ENCODE assay signal across 6 cellular contexts in genomic region chr20:63538204-63539091, GRCh38. TPM values are rescaled to one million over a fixed set of nuclear protein-coding genes. Genes with fewer than 3 reads are reported as not detected.
DNase-seq lines count a peak whose midpoint lies in the region; ATAC-seq lines count a peak whose summit lies in the region.

No MANE protein-coding gene starts in this region.

- DNase-seq in activated T-cell treated with anti-CD3 and anti-CD28 coated beads, Interleukin-2, amount 50 U/mL, for 24 hours, result no peak
- no peak for DNase-seq in activated T-cell treated with anti-CD3 and anti-CD28 coated beads, Interleukin-2, amount 50 U/mL, for 48 hours
- DNase-seq in activated T-helper 1 cell treated with anti-CD3 and anti-CD28 coated beads, Interleukin-12 subunit alpha, Interleukin-12 subunit beta, Interleukin-2, Interleukin-4 antibody, amounts not matched to agents 30 ng/mL and 10 ng/mL and 1 ng/mL, durations not matched to agents 14 hours and 24 hours and 36 hours (ENCODE audit: low spot score), result peak; percentile 28
- no peak for DNase-seq in mesendoderm

- H2BK120ac ChIP-seq in mesendoderm (ENCODE audit: low read depth, low read length), result no peak overlapping the region

- peak overlapping the region; percentile 84 for H3K27ac Mint-ChIP-seq in activated T-cell treated with anti-CD3 and anti-CD28 coated beads, Interleukin-2, amount 50 U/mL, for 24 hours
- peak overlapping the region; percentile 90 for H3K27ac Mint-ChIP-seq in activated T-helper 1 cell treated with anti-CD3 and anti-CD28 coated beads, Interleukin-12 subunit alpha, Interleukin-12 subunit beta, Interleukin-2, Interleukin-4 antibody, amounts not matched to agents 30 ng/mL and 10 ng/mL and 1 ng/mL, durations not matched to agents 14 hours and 24 hours and 36 hours

- WGBS in mesendoderm (ENCODE audit: extremely low coverage, insufficient coverage, low lambda C conversion rate), result no CpG with 5 or more reads among the region's 27 CpGs

- H3K4ac ChIP-seq in mesendoderm (ENCODE audit: low read depth, low read length), result no peak overlapping the region

- no peaks in the 10 kb centered on the region for H3K27me3 Mint-ChIP-seq in activated T-cell treated with anti-CD3 and anti-CD28 coated beads, Interleukin-2, amount 50 U/mL, for 24 hours
- no peaks in the 10 kb centered on the region for H3K27me3 Mint-ChIP-seq in activated T-helper 1 cell treated with anti-CD3 and anti-CD28 coated beads, Interleukin-12 subunit alpha, Interleukin-12 subunit beta, Interleukin-2, Interleukin-4 antibody, amounts not matched to agents 30 ng/mL and 10 ng/mL and 1 ng/mL, durations not matched to agents 14 hours and 24 hours and 36 hours (ENCODE audit: insufficient read depth)

- H3K79me2 ChIP-seq in mesendoderm (ENCODE audit: control insufficient read depth, insufficient read depth, low read length), result no peaks in the 10 kb centered on the region

- no peak overlapping the region for H4K5ac ChIP-seq in mesendoderm (ENCODE audit: low read length)

- peaks cover 19% of the 10 kb centered on the region for H3K4me1 Mint-ChIP-seq in activated T-cell treated with anti-CD3 and anti-CD28 coated beads, Interleukin-2, amount 50 U/mL, for 24 hours (ENCODE audit: low read depth)
- H3K4me1 Mint-ChIP-seq in activated T-helper 1 cell treated with anti-CD3 and anti-CD28 coated beads, Interleukin-12 subunit alpha, Interleukin-12 subunit beta, Interleukin-2, Interleukin-4 antibody, amounts not matched to agents 30 ng/mL and 10 ng/mL and 1 ng/mL, durations not matched to agents 14 hours and 24 hours and 36 hours (ENCODE audit: low read depth), result no peaks in the 10 kb centered on the region

- H2BK5ac ChIP-seq in mesendoderm (ENCODE audit: low read length), result no peak overlapping the region

- no peaks in the 10 kb centered on the region for H3K36me3 Mint-ChIP-seq in activated T-cell treated with anti-CD3 and anti-CD28 coated beads, Interleukin-2, amount 50 U/mL, for 24 hours (ENCODE audit: low read depth)
- no peaks in the 10 kb centered on the region for H3K36me3 Mint-ChIP-seq in activated T-helper 1 cell treated with anti-CD3 and anti-CD28 coated beads, Interleukin-12 subunit alpha, Interleukin-12 subunit beta, Interleukin-2, Interleukin-4 antibody, amounts not matched to agents 30 ng/mL and 10 ng/mL and 1 ng/mL, durations not matched to agents 14 hours and 24 hours and 36 hours (ENCODE audit: low read depth)

- no peaks in the 10 kb centered on the region for H3K27me3 ChIP-seq in mesendoderm (ENCODE audit: insufficient read depth, low read length, poor library complexity)

- H2BK15ac ChIP-seq in mesendoderm (replicated peaks; ENCODE audit: low read depth), result no peak overlapping the region

- no peak overlapping the region for H3K4me3 ChIP-seq in mesendoderm (ENCODE audit: low read length)

- H3K27ac ChIP-seq in mesendoderm (ENCODE audit: low read depth, low read length), result no peak overlapping the region

- H3K23ac ChIP-seq in mesendoderm (ENCODE audit: low read length), result no peak overlapping the region

- H3K79me1 ChIP-seq in mesendoderm (ENCODE audit: low read length), result no peaks in the 10 kb centered on the region

- no peak overlapping the region for H3K18ac ChIP-seq in mesendoderm (ENCODE audit: low read length)

- peak overlapping the region; percentile 50 for H3K4me3 Mint-ChIP-seq in activated T-cell treated with anti-CD3 and anti-CD28 coated beads, Interleukin-2, amount 50 U/mL, for 24 hours
- no peak overlapping the region for H3K4me3 Mint-ChIP-seq in activated T-helper 1 cell treated with anti-CD3 and anti-CD28 coated beads, Interleukin-12 subunit alpha, Interleukin-12 subunit beta, Interleukin-2, Interleukin-4 antibody, amounts not matched to agents 30 ng/mL and 10 ng/mL and 1 ng/mL, durations not matched to agents 14 hours and 24 hours and 36 hours

- intact Hi-C loops in activated T-helper 1 cell treated with anti-CD3 and anti-CD28 coated beads, Interleukin-12 subunit alpha, Interleukin-12 subunit beta, Interleukin-2, Interleukin-4 antibody, amounts not matched to agents 30 ng/mL and 10 ng/mL and 1 ng/mL, durations not matched to agents 14 hours and 24 hours and 36 hours (cut with micrococcal nuclease), result loop anchor here (1.0 to 5.0 kb wide), 7 partner anchors 120 to 582 kb away; partner anchors contain the start of genes LIME1, RTEL1 and SLC2A4RG

- no peak overlapping the region for H2AK5ac ChIP-seq in mesendoderm (ENCODE audit: low read length)

- ATAC-seq in GM18498 (IDR thresholded peaks at IDR 0.05; ENCODE audit: unreplicated experiment), result no peak
- no peak for ATAC-seq in HG02678 (IDR thresholded peaks at IDR 0.05; ENCODE audit: unreplicated experiment)

- H4K8ac ChIP-seq in mesendoderm (ENCODE audit: low read depth, low read length), result no peak overlapping the region

- peak overlapping the region; percentile 83 for H3K56ac ChIP-seq in mesendoderm (ENCODE audit: low read length)

- no peaks in the 10 kb centered on the region for H3K36me3 ChIP-seq in mesendoderm (ENCODE audit: control insufficient read depth, insufficient read depth, low read length)

- no peaks in the 10 kb centered on the region for H3K4me1 ChIP-seq in mesendoderm (ENCODE audit: control insufficient read depth, low read depth, low read length)

- no peaks in the 10 kb centered on the region for H3K9me3 Mint-ChIP-seq in activated T-cell treated with anti-CD3 and anti-CD28 coated beads, Interleukin-2, amount 50 U/mL, for 24 hours
- H3K9me3 Mint-ChIP-seq in activated T-helper 1 cell treated with anti-CD3 and anti-CD28 coated beads, Interleukin-12 subunit alpha, Interleukin-12 subunit beta, Interleukin-2, Interleukin-4 antibody, amounts not matched to agents 30 ng/mL and 10 ng/mL and 1 ng/mL, durations not matched to agents 14 hours and 24 hours and 36 hours, result no peaks in the 10 kb centered on the region

- no peak overlapping the region for H3K9ac ChIP-seq in mesendoderm (ENCODE audit: low read length)

- no peak overlapping the region for H3K4me2 ChIP-seq in mesendoderm (ENCODE audit: low read length)

RNA-seq across cellular contexts. Expression of gene PTK6, which starts 1.3 kb away (rescaled TPM):
- total RNA-seq in activated T-helper 1 cell treated with anti-CD3 and anti-CD28 coated beads, Interleukin-12 subunit alpha, Interleukin-12 subunit beta, Interleukin-2, Interleukin-4 antibody, amounts not matched to agents 30 ng/mL and 10 ng/mL and 1 ng/mL, durations not matched to agents 14 hours and 24 hours and 36 hours, result 0.16 and 0.29 TPM in 2 replicates
- polyA plus RNA-seq in mesendoderm (2013, experiment 1 of 2), result 0.08 TPM
- polyA plus RNA-seq in mesendoderm (2013, experiment 2 of 2), result 0.07 TPM

RNA-seq across cellular contexts. Expression of gene SRMS, which starts 9.1 kb away (rescaled TPM):
- not detected in 2 replicates for total RNA-seq in activated T-helper 1 cell treated with anti-CD3 and anti-CD28 coated beads, Interleukin-12 subunit alpha, Interleukin-12 subunit beta, Interleukin-2, Interleukin-4 antibody, amounts not matched to agents 30 ng/mL and 10 ng/mL and 1 ng/mL, durations not matched to agents 14 hours and 24 hours and 36 hours
- 0.11 TPM for polyA plus RNA-seq in mesendoderm (2013, experiment 1 of 2)
- 0.10 TPM for polyA plus RNA-seq in mesendoderm (2013, experiment 2 of 2)

RNA-seq across cellular contexts. Expression of gene FNDC11, which starts 15.5 kb away (rescaled TPM):
- total RNA-seq in activated T-helper 1 cell treated with anti-CD3 and anti-CD28 coated beads, Interleukin-12 subunit alpha, Interleukin-12 subunit beta, Interleukin-2, Interleukin-4 antibody, amounts not matched to agents 30 ng/mL and 10 ng/mL and 1 ng/mL, durations not matched to agents 14 hours and 24 hours and 36 hours, result 0.15 and 0.26 TPM in 2 replicates
- polyA plus RNA-seq in mesendoderm (2013, experiment 1 of 2), result 1.3 TPM
- polyA plus RNA-seq in mesendoderm (2013, experiment 2 of 2), result 1.5 TPM

RNA-seq across cellular contexts. Expression of gene PPDPF, which starts 17.9 kb away (rescaled TPM):
- 117 and 122 TPM in 2 replicates for total RNA-seq in activated T-helper 1 cell treated with anti-CD3 and anti-CD28 coated beads, Interleukin-12 subunit alpha, Interleukin-12 subunit beta, Interleukin-2, Interleukin-4 antibody, amounts not matched to agents 30 ng/mL and 10 ng/mL and 1 ng/mL, durations not matched to agents 14 hours and 24 hours and 36 hours
- 145 TPM for polyA plus RNA-seq in mesendoderm (2013, experiment 1 of 2)
- polyA plus RNA-seq in mesendoderm (2013, experiment 2 of 2), result 147 TPM

RNA-seq across cellular contexts. Expression of gene HELZ2, which starts 35.6 kb away (rescaled TPM):
- 17.9 and 18.9 TPM in 2 replicates for total RNA-seq in activated T-helper 1 cell treated with anti-CD3 and anti-CD28 coated beads, Interleukin-12 subunit alpha, Interleukin-12 subunit beta, Interleukin-2, Interleukin-4 antibody, amounts not matched to agents 30 ng/mL and 10 ng/mL and 1 ng/mL, durations not matched to agents 14 hours and 24 hours and 36 hours
- 2.6 TPM for polyA plus RNA-seq in mesendoderm (2013, experiment 1 of 2)
- polyA plus RNA-seq in mesendoderm (2013, experiment 2 of 2), result 2.2 TPM
